1 cellular context compared by ENCODE assay signal in genomic region chr2:65027611-65028244, GRCh38.
TF ChIP-seq lines count a peak whose summit lies in the region.

No MANE protein-coding gene starts in this region.

TF ChIP-seq in liver, 16 proteins besides CTCF, POLR2A, EP300 and RAD21 (continued from another document):
- TF ChIP-seq MAX (IDR thresholded peaks at IDR 0.05) (no peak), NR2F2 (IDR thresholded peaks at IDR 0.05) (no peak), ZBTB33 (IDR thresholded peaks at IDR 0.05) (no peak), RXRA (IDR thresholded peaks at IDR 0.05) (no peak), REST (IDR thresholded peaks at IDR 0.05) (no peak), ATF3 (IDR thresholded peaks at IDR 0.05) (no peak), HNF4A (conservative IDR thresholded peaks at IDR 0.05) (no peak), FOXA2 (IDR thresholded peaks at IDR 0.05) (no peak), EGR1 (IDR thresholded peaks at IDR 0.05; ENCODE audit: low read depth in 2 of 2) (no peak), TAF1 (conservative IDR thresholded peaks at IDR 0.05) (no peak), HNF4G (IDR thresholded peaks at IDR 0.05) (no peak), JUND (IDR thresholded peaks at IDR 0.05) (no peak), FOXA1 (IDR thresholded peaks at IDR 0.05) (no peak)
